In genomic region chr16:77077523-77077922, GRCh38 we compare ENCODE assay signal across 18 cellular contexts.
DNase-seq lines count a peak whose midpoint lies in the region; ATAC-seq and TF ChIP-seq lines count a peak whose summit lies in the region.
"Had no signal": no experiment of that assay in that cellular context is flagged by ENCODE, and none has a peak within 500 bp of the region (broad histone marks: within the 10 kb centered on the region; RNA-seq: fewer than 3 reads in every experiment).

No MANE protein-coding gene starts in this region.

- H3K27me3 ChIP-seq in heart right ventricle: no peaks in the 10 kb centered on the region
- no peaks in the 10 kb centered on the region for H3K27me3 ChIP-seq in osteoblast (ENCODE audit: insufficient read depth, low read length)
- no peaks in the 10 kb centered on the region for H3K27me3 ChIP-seq in CD8-positive, alpha-beta T cell (ENCODE audit: insufficient read depth, low read length)
- H3K27me3 ChIP-seq: BLaER1 had no signal

- H3K36me3 Mint-ChIP-seq in glutamatergic neuron (ENCODE audit: unreplicated experiment): no peaks in the 10 kb centered on the region
- no peaks in the 10 kb centered on the region for H3K36me3 Mint-ChIP-seq in CD8-positive, alpha-beta T cell
- H3K36me3 Mint-ChIP-seq: CD4-positive, CD25-positive, alpha-beta regulatory T cell; CD8-positive, alpha-beta memory T cell had no signal

- H3K4me1 ChIP-seq in heart right ventricle (peaks cover 0 to 18% (median 0%) of the 10 kb centered on the region in 9 donors), osteoblast (ENCODE audit: insufficient read depth, low read length) (no peaks in the 10 kb centered on the region)
- no peaks in the 10 kb centered on the region for H3K4me1 ChIP-seq in CD8-positive, alpha-beta T cell (ENCODE audit: insufficient read depth, low read length)
- H3K4me1 ChIP-seq: BLaER1 had no signal

- H3K9me3 ChIP-seq in heart right ventricle (peaks cover 0 to 5% (median 0%) of the 10 kb centered on the region in 11 donors), osteoblast (ENCODE audit: low read depth, low read length) (no peaks in the 10 kb centered on the region)
- no peaks in the 10 kb centered on the region for H3K9me3 ChIP-seq in CD8-positive, alpha-beta T cell (ENCODE audit: low read length)
- H3K9me3 ChIP-seq: BLaER1 had no signal

- peaks cover 13% of the 10 kb centered on the region for H3K4me1 Mint-ChIP-seq in glutamatergic neuron (ENCODE audit: low read depth, unreplicated experiment)
- no peaks in the 10 kb centered on the region for H3K4me1 Mint-ChIP-seq in CD8-positive, alpha-beta T cell (ENCODE audit: low read depth)
- H3K4me1 Mint-ChIP-seq: B cell; CD4-positive, CD25-positive, alpha-beta regulatory T cell; CD8-positive, alpha-beta memory T cell had no signal

- H3K27me3 Mint-ChIP-seq in glutamatergic neuron (ENCODE audit: unreplicated experiment): peaks cover 5% of the 10 kb centered on the region
- H3K27me3 Mint-ChIP-seq in CD8-positive, alpha-beta T cell (ENCODE audit: low read depth): no peaks in the 10 kb centered on the region
- H3K27me3 Mint-ChIP-seq: B cell; CD4-positive, CD25-positive, alpha-beta regulatory T cell had no signal

- TF ChIP-seq CTCF in heart right ventricle (IDR thresholded peaks at IDR 0.05): no peak
- no peak for TF ChIP-seq CTCF in glutamatergic neuron (IDR thresholded peaks at IDR 0.05; ENCODE audit: partially characterized antibody, unreplicated experiment)
- no peak for TF ChIP-seq CTCF in osteoblast (IDR thresholded peaks at IDR 0.05; ENCODE audit: extremely low read depth, low read depth, low read length)
- no peak for TF ChIP-seq CTCF in CD8-positive, alpha-beta T cell (IDR thresholded peaks at IDR 0.05)

- POLR2A ChIA-PET in CD8-positive, alpha-beta T cell (lab: Charles Lee): no interaction called here

- no peak overlapping the region for H2AFZ ChIP-seq in osteoblast (ENCODE audit: low read length)

- H3K4me3 Mint-ChIP-seq in glutamatergic neuron (ENCODE audit: unreplicated experiment): peak overlapping the region; percentile 58
- no peak overlapping the region for H3K4me3 Mint-ChIP-seq in CD8-positive, alpha-beta T cell
- H3K4me3 Mint-ChIP-seq: B cell; CD4-positive, CD25-positive, alpha-beta regulatory T cell; CD8-positive, alpha-beta memory T cell had no signal

- no peaks in the 10 kb centered on the region for H4K20me1 ChIP-seq in osteoblast (ENCODE audit: insufficient read depth, low read length)
- H4K20me1 ChIP-seq: BLaER1 had no signal

- DNase-seq in heart right ventricle (no peak), Right ventricle myocardium inferior (ENCODE audit: missing footprints) (no peak), glutamatergic neuron (no peak), osteoblast (ENCODE audit: insufficient read length, low spot score, missing footprints) (peak; percentile 63), head of caudate nucleus (no peak)
- DNase-seq in CD8-positive, alpha-beta T cell: no peak
- DNase-seq: CD4-positive, CD25-positive, alpha-beta regulatory T cell; CD8-positive, alpha-beta memory T cell; DMS 273 treated with DMSO at 0.1 percent for 48 hours; DMS53; DMS79 treated with DMSO at 0.1 percent for 48 hours; GF-D8; GOT3; HCEC 1CT had no signal

- H3K36me3 ChIP-seq in heart right ventricle: no peaks in the 10 kb centered on the region
- no peaks in the 10 kb centered on the region for H3K36me3 ChIP-seq in osteoblast (ENCODE audit: insufficient read depth, low read length)
- H3K36me3 ChIP-seq in CD8-positive, alpha-beta T cell (ENCODE audit: insufficient read depth, low read length): no peaks in the 10 kb centered on the region
- H3K36me3 ChIP-seq: BLaER1 had no signal

- intact Hi-C loops in heart right ventricle (cut with DNase I): no loop called here
- intact Hi-C loops in Right ventricle myocardium inferior (cut with DNase I): no loop called here
- intact Hi-C loops in CD8-positive, alpha-beta T cell (cut with DNase I, micrococcal nuclease): no loop called here
- intact Hi-C loops in head of caudate nucleus (cut with DNase I): no loop called here

- H3K27ac ChIP-seq in heart right ventricle: peak overlapping the region in 6 of 10 donors; percentile 8 to 59 (median 24)
- H3K27ac ChIP-seq in osteoblast (ENCODE audit: low read depth, low read length): no peak overlapping the region
- H3K27ac ChIP-seq in CD8-positive, alpha-beta T cell (ENCODE audit: low read depth, low read length): no peak overlapping the region
- H3K27ac ChIP-seq: 22Rv1, BLaER1, C4-2B had no signal

- CTCF ChIA-PET in CD8-positive, alpha-beta T cell (lab: Charles Lee): no interaction called here

- peak overlapping the region; percentile 96 for H3K27ac Mint-ChIP-seq in glutamatergic neuron (ENCODE audit: unreplicated experiment)
- H3K27ac Mint-ChIP-seq in CD8-positive, alpha-beta T cell: no peak overlapping the region
- H3K27ac Mint-ChIP-seq: B cell; CD4-positive, CD25-positive, alpha-beta regulatory T cell; CD8-positive, alpha-beta memory T cell had no signal

- WGBS in heart right ventricle, 2 donors: 47 to 49% methylated on average over 6 of the region's 6 CpGs

- no peak overlapping the region for H3K4me2 ChIP-seq in osteoblast (ENCODE audit: insufficient read depth, low read length)
- H3K4me2 ChIP-seq: BLaER1 had no signal

- peaks cover 4% of the 10 kb centered on the region for H3K9me3 Mint-ChIP-seq in glutamatergic neuron (ENCODE audit: unreplicated experiment)
- no peaks in the 10 kb centered on the region for H3K9me3 Mint-ChIP-seq in CD8-positive, alpha-beta T cell

- no peaks in the 10 kb centered on the region for H3K79me2 ChIP-seq in osteoblast (ENCODE audit: insufficient read depth, low read length)

- peak in 5 of 8 donors; percentile 25 to 52 (median 31) for ATAC-seq in heart right ventricle
- ATAC-seq in Right ventricle myocardium inferior: no peak
- no peak for ATAC-seq in CD8-positive, alpha-beta T cell

- H3K4me3 ChIP-seq in heart right ventricle: no peak overlapping the region
- H3K4me3 ChIP-seq in osteoblast (ENCODE audit: insufficient read depth, low read length): no peak overlapping the region
- H3K4me3 ChIP-seq in CD8-positive, alpha-beta T cell (ENCODE audit: low read depth, low read length): no peak overlapping the region
- H3K4me3 ChIP-seq: BLaER1 had no signal

Comparison
In these comparisons a context has a peak if more than half of its experiments do, and no peak if none do; other contexts are left out.
1. ATAC-seq: peak in heart right ventricle (5 of 8); none in Right ventricle myocardium inferior (single experiment) and CD8-positive, alpha-beta T cell (single experiment).
2. H3K27ac ChIP-seq: peak in heart right ventricle (6 of 10); none in osteoblast (single experiment) and CD8-positive, alpha-beta T cell (single experiment).